Comparison of ENCODE assay signal across 7 cellular contexts in the genomic region with DNA sequence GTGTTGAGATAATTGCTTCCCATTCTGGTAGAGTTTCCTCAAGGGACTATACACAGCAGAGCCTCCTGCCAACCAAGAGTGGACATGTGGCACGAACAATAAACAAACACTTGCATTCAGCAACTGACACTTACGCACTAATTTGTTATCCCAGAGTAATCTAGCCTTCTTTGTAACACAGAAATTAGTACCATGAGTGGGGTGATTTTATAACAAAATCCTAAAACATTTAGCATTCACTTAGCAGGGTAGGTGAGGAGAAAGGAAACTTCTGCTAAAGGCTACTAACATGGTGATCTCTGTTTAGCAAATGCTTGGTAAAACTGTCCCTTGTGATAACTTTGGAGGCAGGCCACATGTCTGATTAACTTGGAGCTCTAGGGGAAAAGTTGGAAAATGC.
"Had no signal": no experiment of that assay in that cellular context is flagged by ENCODE, and none has a peak within 500 bp of the region (broad histone marks: within the 10 kb centered on the region; RNA-seq: fewer than 3 reads in every experiment).

No MANE protein-coding gene starts in this region.

- DNase-seq: GM23248, GOT3, H7, KG1 had no signal

- H3K4me1 Mint-ChIP-seq: IgD-negative memory B cell had no signal

- H3K27ac Mint-ChIP-seq: IgD-negative memory B cell had no signal

- ATAC-seq: HCT116, HepG2 had no signal

- H3K36me3 Mint-ChIP-seq: IgD-negative memory B cell had no signal

- H3K4me3 Mint-ChIP-seq: IgD-negative memory B cell had no signal

- H3K27me3 Mint-ChIP-seq: IgD-negative memory B cell had no signal
